ENCODE assay signal across 27 cellular contexts in genomic region chr16:48252013-48252412, GRCh38. TPM values are rescaled to one million over a fixed set of nuclear protein-coding genes. Genes with fewer than 3 reads are reported as not detected.
DNase-seq lines count a peak whose midpoint lies in the region; ATAC-seq, FAIRE-seq and TF ChIP-seq lines count a peak whose summit lies in the region.
"Had no signal": no experiment of that assay in that cellular context is flagged by ENCODE, and none has a peak within 500 bp of the region (broad histone marks: within the 10 kb centered on the region; RNA-seq: fewer than 3 reads in every experiment).

No MANE protein-coding gene starts in this region.

- H4K20me1 ChIP-seq in HepG2 (ENCODE audit: insufficient read depth, low read length): no peaks in the 10 kb centered on the region; the same call in 1 of the 2 replicates

- DNase-seq in HepG2 (ENCODE audit: low spot score) (no peak), body of pancreas (peak in 3 of 4 donors; percentile 24 to 31 (median 26)), mucosa of descending colon (no peak), upper lobe of right lung (no peak), A673 (ENCODE audit: low spot score) (no peak), NCI-H1694 treated with DMSO at 0.1 percent for 48 hours (lab: John Stamatoyannopoulos, UW) (no peak), H7 (no peak)
- DNase-seq: Calu3, MM.1S, NCI-H1048, NCI-H1417, NCI-H1694, NCI-H2081, NCI-H2227 treated with DMSO at 0.1 percent for 48 hours, NCI-H526 treated with DMSO at 0.1 percent for 48 hours, SHP77 had no signal

- TF ChIP-seq RAD21 in liver (IDR thresholded peaks at IDR 0.05) (peak; percentile 15 to 25), HepG2 (CRISPR knock-in tag; IDR thresholded peaks at IDR 0.05) (no peak)

- no peak overlapping the region for H3K4me2 ChIP-seq in HepG2 (ENCODE audit: low read depth, low read length)
- H3K4me2 ChIP-seq: A549, KMS-11 had no signal

- H3K9ac ChIP-seq in liver (ENCODE audit: low read depth in 1 of 2, low read length in 2 of 2): no peak overlapping the region
- H3K9ac ChIP-seq in HepG2 (ENCODE audit: insufficient read depth, low read depth, low read length): no peak overlapping the region
- H3K9ac ChIP-seq: KMS-11 had no signal

- POLR2A ChIA-PET in HepG2 (lab: Yijun Ruan, JAX) (interaction anchor here (0.5 kb wide), 1 partner anchor 13 kb away, joined by 3 read pairs; no protein-coding TSS in a partner anchor), A673 (lab: Charles Lee; ENCODE audit: low non-redundant PET) (no interaction called here)

- peaks cover 3 to 20% (median 16%) of the 10 kb centered on the region in 4 donors for H3K36me3 ChIP-seq in liver (ENCODE audit: control insufficient read depth in 4 of 4, insufficient read depth in 3 of 4, low read depth in 1 of 4, low read length in 3 of 4)
- H3K36me3 ChIP-seq in HepG2 (replicated peaks in 1 of 2; ENCODE audit: control insufficient read depth in 1 of 2, insufficient read depth in 2 of 2, low read length in 2 of 2): peaks cover 13 to 45% of the 10 kb centered on the region in 2 experiments
- H3K36me3 ChIP-seq in body of pancreas (replicated peaks in 1 of 2; ENCODE audit: insufficient read depth in 1 of 2, low read depth in 2 of 2): peaks cover 0 to 6% of the 10 kb centered on the region in 2 donors
- H3K36me3 ChIP-seq in mucosa of descending colon (ENCODE audit: low read depth): no peaks in the 10 kb centered on the region
- peaks cover 50% of the 10 kb centered on the region for H3K36me3 ChIP-seq in upper lobe of right lung
- H3K36me3 ChIP-seq in A673 (ENCODE audit: insufficient read depth, low read length, poor library complexity, severe bottlenecking): peaks cover 16% of the 10 kb centered on the region
- H3K36me3 ChIP-seq in H7 (replicated peaks; ENCODE audit: control insufficient read depth, insufficient read depth, low read length): 0 out of 2 replicates have a peak, but pooled peaks cover 1% of the 10 kb centered on the region

- BruUV-seq in HepG2 (replicated peaks; lab: Mats Ljungman, UMichigan): no TSS peak
- no TSS peak for BruUV-seq in A673 (replicated peaks; lab: Mats Ljungman, UMichigan)

- ATAC-seq in HepG2 (no peak), body of pancreas (peak; percentile 64), mucosa of descending colon (peak; percentile 27), upper lobe of right lung (peak; percentile 85)
- ATAC-seq: A549, HCT116, Panc1 had no signal

- no peak for TF ChIP-seq POLR2A in HepG2 (IDR thresholded peaks at IDR 0.05; ENCODE audit: insufficient read depth in 1 of 2, low read depth in 2 of 2, low read length in 2 of 2)
- TF ChIP-seq POLR2A in body of pancreas (IDR thresholded peaks at IDR 0.05): no peak

- H3K27ac ChIP-seq in liver (ENCODE audit: low read depth in 1 of 2, low read length in 2 of 2): peak overlapping the region in 1 of 2 donors; percentile 10
- H3K27ac ChIP-seq in HepG2 (ENCODE audit: extremely low read length, insufficient read depth, low read length): no peak overlapping the region
- peak overlapping the region in 3 of 4 donors; percentile 13 to 57 (median 36) for H3K27ac ChIP-seq in body of pancreas
- H3K27ac ChIP-seq in upper lobe of right lung: no peak overlapping the region
- H3K27ac ChIP-seq in A673 (ENCODE audit: low read depth, low read length, poor library complexity, severe bottlenecking): no peak overlapping the region
- H3K27ac ChIP-seq: A549, C4-2B, KMS-11, RWPE1 had no signal

- intact Hi-C loops in HepG2 (cut with micrococcal nuclease; ENCODE audit: unreplicated experiment): no loop called here
- intact Hi-C loops in body of pancreas (cut with DNase I): no loop called here
- intact Hi-C loops in mucosa of descending colon (cut with DNase I, micrococcal nuclease): no loop called here
- intact Hi-C loops in upper lobe of right lung (cut with DNase I): no loop called here
- intact Hi-C loops in A673 (cut with micrococcal nuclease; ENCODE audit: unreplicated experiment): no loop called here

- WGBS in liver: 29% methylated on average over 5 of the region's 5 CpGs
- WGBS in HepG2 (ENCODE audit: low lambda C conversion rate): 97% methylated on average over 5 of the region's 5 CpGs
- 17 to 29% methylated on average over 5 of the region's 5 CpGs for WGBS in body of pancreas, 2 donors

- CTCF ChIA-PET in HepG2 (lab: Yijun Ruan, JAX; ENCODE audit: low intra/inter-chr PET ratio, low total read pairs) (no interaction called here), A673 (lab: Charles Lee) (no interaction called here)

- H2AFZ ChIP-seq in HepG2 (ENCODE audit: low read length): no peak overlapping the region

- no peak for TF ChIP-seq EP300 in HepG2 (IDR thresholded peaks at IDR 0.05; ENCODE audit: low read depth in 2 of 2, low read length in 2 of 2)
- no peak for TF ChIP-seq EP300 in HepG2 (CRISPR knock-in tag; IDR thresholded peaks at IDR 0.05; ENCODE audit: borderline replicate concordance)

- H3K79me2 ChIP-seq in HepG2 (ENCODE audit: insufficient read depth, low read length): peaks cover 39% of the 10 kb centered on the region

- H3K9me3 ChIP-seq in liver (ENCODE audit: control insufficient read depth in 4 of 4, low read length in 3 of 4) (no peaks in the 10 kb centered on the region), HepG2 (ENCODE audit: low read length) (no peaks in the 10 kb centered on the region), body of pancreas (no peaks in the 10 kb centered on the region), mucosa of descending colon (no peaks in the 10 kb centered on the region), upper lobe of right lung (no peaks in the 10 kb centered on the region), A673 (ENCODE audit: low read depth, low read length, poor library complexity, severe bottlenecking) (no peaks in the 10 kb centered on the region)
- H3K9me3 ChIP-seq: A549 had no signal

- peaks cover 2 to 30% (median 27%) of the 10 kb centered on the region in 4 donors for H3K4me1 ChIP-seq in liver (ENCODE audit: control insufficient read depth in 4 of 4, insufficient read depth in 4 of 4, low read length in 3 of 4)
- H3K4me1 ChIP-seq in HepG2 (ENCODE audit: insufficient read depth, low read length): peaks cover 8% of the 10 kb centered on the region
- peaks cover 46% of the 10 kb centered on the region for H3K4me1 ChIP-seq in body of pancreas
- H3K4me1 ChIP-seq in mucosa of descending colon (ENCODE audit: low read depth): peaks cover 18% of the 10 kb centered on the region
- H3K4me1 ChIP-seq in upper lobe of right lung: peaks cover 10% of the 10 kb centered on the region
- H3K4me1 ChIP-seq in A673 (ENCODE audit: insufficient read depth, low read length, poor library complexity, severe bottlenecking): no peaks in the 10 kb centered on the region
- H3K4me1 ChIP-seq: A549 had no signal

- in situ Hi-C loops in HepG2 (cut with HindIII; ENCODE audit: extremely low pct_ligation_motif_present, low pct_unique_long_range_greater_than_20kb): no loop called here

- TF ChIP-seq CTCF in liver (IDR thresholded peaks at IDR 0.05; ENCODE audit: low read depth, low read length, missing input control): no peak
- TF ChIP-seq CTCF in HepG2 (CRISPR knock-in tag; IDR thresholded peaks at IDR 0.05): no peak
- no peak for TF ChIP-seq CTCF in body of pancreas (IDR thresholded peaks at IDR 0.05)
- TF ChIP-seq CTCF in mucosa of descending colon (IDR thresholded peaks at IDR 0.05): no peak
- no peak for TF ChIP-seq CTCF in upper lobe of right lung (IDR thresholded peaks at IDR 0.05)
- TF ChIP-seq CTCF in A673 (conservative IDR thresholded peaks at IDR 0.05; ENCODE audit: low read depth, low read length): no peak

- H3K27me3 ChIP-seq in liver (ENCODE audit: control insufficient read depth in 4 of 4, insufficient read depth in 4 of 4, low read length in 3 of 4) (no peaks in the 10 kb centered on the region), HepG2 (ENCODE audit: control insufficient read depth in 1 of 2, insufficient read depth in 2 of 2, low read length in 2 of 2) (no peaks in the 10 kb centered on the region), body of pancreas (no peaks in the 10 kb centered on the region), upper lobe of right lung (no peaks in the 10 kb centered on the region), A673 (replicated peaks; ENCODE audit: insufficient read depth, low read depth, low read length, poor library complexity) (no peaks in the 10 kb centered on the region), H7 (ENCODE audit: control insufficient read depth, insufficient read depth, low read length) (no peaks in the 10 kb centered on the region)

- no peak overlapping the region for H3K4me3 ChIP-seq in liver (ENCODE audit: low read depth in 1 of 3, low read length in 3 of 3)
- H3K4me3 ChIP-seq in HepG2 (replicated peaks in 1 of 3; ENCODE audit: insufficient read depth in 1 of 3, low read depth in 2 of 3, low read length in 3 of 3): no peak overlapping the region
- no peak overlapping the region for H3K4me3 ChIP-seq in body of pancreas
- no peak overlapping the region for H3K4me3 ChIP-seq in mucosa of descending colon
- no peak overlapping the region for H3K4me3 ChIP-seq in upper lobe of right lung
- H3K4me3 ChIP-seq in A673 (ENCODE audit: low read depth, low read length, poor library complexity, severe bottlenecking): no peak overlapping the region
- no peak overlapping the region for H3K4me3 ChIP-seq in H7 (ENCODE audit: insufficient read depth, low read depth, low read length)
- H3K4me3 ChIP-seq: A549 had no signal

- FAIRE-seq in HepG2 (lab: Jason Lieb, UNC): no peak
- FAIRE-seq: A549, H1 had no signal

RNA-seq across cellular contexts. Expression of gene ABCC11, which starts 4.7 kb away (rescaled TPM):
- 10 to 100 TPM in 1 of 2 donors, 1 to 10 TPM in 1; 1.4 to 22.3 TPM for total RNA-seq in liver
- polyA plus RNA-seq in liver: 1 to 10 TPM; 2.5 to 2.8 TPM
- total RNA-seq in HepG2 (2016; rRNA removed; fragmentation: Illumina TruSeq; extraction: Trizol): 1.0 and 1.2 TPM in 2 replicates
- 0.09 and 0.20 TPM in 2 replicates for total RNA-seq in HepG2 (2016; cell fraction: cytosol; rRNA removed; fragmentation: Illumina TruSeq; extraction: Trizol; ENCODE audit: low read depth)
- 0.89 and 1.7 TPM in 2 replicates for total RNA-seq in HepG2 (2016; cell fraction: insoluble cytoplasmic fraction; rRNA removed; fragmentation: Illumina TruSeq; extraction: Trizol)
- 0.34 and 0.62 TPM in 2 replicates for total RNA-seq in HepG2 (2016; cell fraction: membrane; rRNA removed; fragmentation: Illumina TruSeq; extraction: Trizol)
- 0.62 and 0.81 TPM in 2 replicates for total RNA-seq in HepG2 (2016; cell fraction: nucleus; rRNA removed; fragmentation: Illumina TruSeq; extraction: Trizol)
- 1.4 and 2.2 TPM in 2 replicates for polyA plus RNA-seq in HepG2 (2011; rRNA removed)
- 1.1 and 1.3 TPM in 2 replicates for polyA plus RNA-seq in HepG2 (2011; cell fraction: cytosol; rRNA removed)
- 1.2 and 1.6 TPM in 2 replicates for polyA plus RNA-seq in HepG2 (2011; cell fraction: nucleus; rRNA removed)
- 0.80 and 1.1 TPM in 2 replicates for polyA plus RNA-seq in HepG2 (2012)
- polyA plus RNA-seq in HepG2 (2016; cell fraction: cytosol; fragmentation: Illumina TruSeq; extraction: Trizol; ENCODE audit: low read depth): 0.10 and 0.20 TPM in 2 replicates
- 1.0 and 1.2 TPM in 2 replicates for polyA plus RNA-seq in HepG2 (2016; cell fraction: insoluble cytoplasmic fraction; fragmentation: Illumina TruSeq; extraction: Trizol; ENCODE audit: low read depth)
- polyA plus RNA-seq in HepG2 (2016; cell fraction: membrane; fragmentation: Illumina TruSeq; extraction: Trizol; ENCODE audit: low read depth): 0.32 and 0.61 TPM in 2 replicates
- polyA plus RNA-seq in HepG2 (2016; cell fraction: nucleus; fragmentation: Illumina TruSeq; extraction: Trizol; ENCODE audit: insufficient read depth, low read depth): 0.83 and 1.9 TPM in 2 replicates
- 0.51 and 3.8 TPM in 2 replicates for polyA minus RNA-seq in HepG2 (2011; rRNA and poly(A)+ RNA removed; ENCODE audit: low replicate concordance)
- 0.88 and 1.8 TPM in 2 replicates for polyA minus RNA-seq in HepG2 (2011; cell fraction: cytosol; rRNA and poly(A)+ RNA removed)
- 0.64 and 1.4 TPM in 2 replicates for polyA minus RNA-seq in HepG2 (2011; cell fraction: nucleus; rRNA and poly(A)+ RNA removed)
- under 1 TPM in 1 of 2 donors, not detected in 1; 0.52 TPM for total RNA-seq in body of pancreas
- total RNA-seq in mucosa of descending colon: under 1 TPM; 0.32 to 0.35 (median 0.34) TPM
- not detected for total RNA-seq in upper lobe of right lung
- total RNA-seq in A673 (2021): 0.13 TPM in 1 of 2 replicates, not detected in the other
- 0.03 TPM in 1 of 2 replicates, not detected in the other for total RNA-seq in H7 (2014; rRNA removed; shearing (Covaris generic))
- total RNA-seq: B cell, H1, NCI-H460 had no signal
- polyA plus RNA-seq: IgD-negative memory B cell had no signal

RNA-seq across cellular contexts. Expression of gene LONP2, which starts 7.9 kb away (rescaled TPM):
- total RNA-seq in liver: 100 to 1,000 TPM in 1 of 2 donors, 10 to 100 TPM in 1; 30.0 to 304 TPM
- polyA plus RNA-seq in liver: 10 to 100 TPM; 50.6 to 55.0 TPM
- 63.3 and 85.6 TPM in 2 replicates for total RNA-seq in HepG2 (2016; rRNA removed; fragmentation: Illumina TruSeq; extraction: Trizol)
- 26.7 and 27.2 TPM in 2 replicates for total RNA-seq in HepG2 (2016; cell fraction: cytosol; rRNA removed; fragmentation: Illumina TruSeq; extraction: Trizol; ENCODE audit: low read depth)
- total RNA-seq in HepG2 (2016; cell fraction: insoluble cytoplasmic fraction; rRNA removed; fragmentation: Illumina TruSeq; extraction: Trizol): 63.0 and 78.4 TPM in 2 replicates
- total RNA-seq in HepG2 (2016; cell fraction: membrane; rRNA removed; fragmentation: Illumina TruSeq; extraction: Trizol): 27.7 and 32.4 TPM in 2 replicates
- total RNA-seq in HepG2 (2016; cell fraction: nucleus; rRNA removed; fragmentation: Illumina TruSeq; extraction: Trizol): 49.5 and 56.4 TPM in 2 replicates
- 39.2 and 41.3 TPM in 2 replicates for polyA plus RNA-seq in HepG2 (2011; rRNA removed)
- 22.8 and 26.7 TPM in 2 replicates for polyA plus RNA-seq in HepG2 (2011; cell fraction: cytosol; rRNA removed)
- polyA plus RNA-seq in HepG2 (2011; cell fraction: nucleus; rRNA removed): 42.5 and 46.5 TPM in 2 replicates
- polyA plus RNA-seq in HepG2 (2012): 26.7 and 35.9 TPM in 2 replicates
- polyA plus RNA-seq in HepG2 (2016; cell fraction: cytosol; fragmentation: Illumina TruSeq; extraction: Trizol; ENCODE audit: low read depth): 3.8 and 4.6 TPM in 2 replicates
- polyA plus RNA-seq in HepG2 (2016; cell fraction: insoluble cytoplasmic fraction; fragmentation: Illumina TruSeq; extraction: Trizol; ENCODE audit: low read depth): 47.9 and 51.0 TPM in 2 replicates
- polyA plus RNA-seq in HepG2 (2016; cell fraction: membrane; fragmentation: Illumina TruSeq; extraction: Trizol; ENCODE audit: low read depth): 7.6 and 10.0 TPM in 2 replicates
- polyA plus RNA-seq in HepG2 (2016; cell fraction: nucleus; fragmentation: Illumina TruSeq; extraction: Trizol; ENCODE audit: insufficient read depth, low read depth): 47.6 and 48.7 TPM in 2 replicates
- polyA minus RNA-seq in HepG2 (2011; rRNA and poly(A)+ RNA removed; ENCODE audit: low replicate concordance): 88.6 and 115 TPM in 2 replicates
- polyA minus RNA-seq in HepG2 (2011; cell fraction: cytosol; rRNA and poly(A)+ RNA removed): 55.5 and 68.8 TPM in 2 replicates
- polyA minus RNA-seq in HepG2 (2011; cell fraction: nucleus; rRNA and poly(A)+ RNA removed): 91.2 and 118 TPM in 2 replicates
- 10 to 100 TPM; 44.2 to 59.1 TPM for total RNA-seq in body of pancreas
- total RNA-seq in mucosa of descending colon: 10 to 100 TPM; 55.8 to 80.4 (median 68.4) TPM
- 63.3 TPM for total RNA-seq in upper lobe of right lung
- total RNA-seq in A673 (2021): 48.8 and 49.4 TPM in 2 replicates
- total RNA-seq in H7 (2014; rRNA removed; shearing (Covaris generic)): 26.4 and 35.5 TPM in 2 replicates

Comparison
In these comparisons a context has a peak if more than half of its experiments do, and no peak if none do; other contexts are left out.
1. H3K27ac ChIP-seq: peak in body of pancreas (3 of 4); none in HepG2 (single experiment), upper lobe of right lung (single experiment) and A673 (single experiment).
2. DNase-seq: peak in body of pancreas (3 of 4); none in HepG2 (single experiment), mucosa of descending colon (0 of 3), upper lobe of right lung (single experiment), A673 (single experiment), NCI-H1694 treated with DMSO at 0.1 percent for 48 hours (single experiment) and H7 (single experiment).